Comparison of ENCODE assay signal across 1 cellular context in the genomic region with DNA sequence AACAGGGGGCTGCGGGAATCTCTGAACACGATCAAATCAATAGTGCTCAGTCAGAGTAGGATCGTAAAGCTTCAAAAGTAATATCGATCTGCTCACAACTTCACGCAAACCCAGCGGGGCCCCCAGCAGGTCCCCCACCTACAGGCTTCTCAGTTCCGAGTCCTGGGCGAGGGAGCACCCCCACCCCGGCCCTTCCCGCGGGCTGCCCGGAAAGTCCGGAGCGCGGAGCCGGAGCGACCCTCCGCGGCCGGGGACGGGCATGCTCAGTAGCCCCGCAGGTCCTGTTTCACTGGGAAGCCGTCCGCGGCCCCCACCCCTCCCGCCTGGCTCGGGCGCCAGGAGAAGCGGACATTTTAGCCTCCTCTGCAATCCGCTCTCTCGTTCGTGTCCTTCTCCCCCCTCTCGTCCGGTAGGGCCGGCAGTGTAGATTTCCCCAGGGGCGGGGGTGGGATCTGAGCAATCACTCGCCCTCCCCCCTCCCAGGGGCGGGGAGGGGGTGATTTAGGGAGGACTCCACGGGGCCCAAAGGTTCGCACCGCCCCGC.
A peak's percentile ranks its signal among the peaks of the same experiment; 100 is the strongest.
TF ChIP-seq lines count a peak whose summit lies in the region.

No MANE protein-coding gene starts in this region.

TF ChIP-seq in GM12878, 131 proteins besides CTCF, POLR2A, EP300 and RAD21 (continues in another document):
- TF ChIP-seq FOS (IDR thresholded peaks at IDR 0.05; ENCODE audit: borderline replicate concordance, extremely low read depth, insufficient read length) (no peak), TCF3 (IDR thresholded peaks at IDR 0.05; ENCODE audit: borderline replicate concordance, insufficient read depth, low read depth, low read length) (0 out of 2 replicates have a peak, but pooled peaks have one; percentile 59), BHLHE40 (IDR thresholded peaks at IDR 0.05; ENCODE audit: borderline replicate concordance in 1 of 2, low read depth in 2 of 2, low read length in 1 of 2) (peak in 1 of 2 experiments; percentile 38; a peak in 1 of 4 replicates), ZNF622 (IDR thresholded peaks at IDR 0.05) (no peak), IKZF1 (conservative IDR thresholded peaks at IDR 0.05) (peak; percentile 88), CHD2 (IDR thresholded peaks at IDR 0.05; ENCODE audit: borderline replicate concordance, low read depth, low read length) (peak; percentile 52; the same call in 1 of the 2 replicates), CHD4 (IDR thresholded peaks at IDR 0.05) (no peak), SMARCA5 (IDR thresholded peaks at IDR 0.05) (0 out of 2 replicates have a peak, but pooled peaks have one; percentile 25), NBN (IDR thresholded peaks at IDR 0.05) (peak; percentile 47), GATAD2B (conservative IDR thresholded peaks at IDR 0.05; ENCODE audit: low read depth) (peak; percentile 63; the same call in 1 of the 2 replicates), TBL1XR1 (IDR thresholded peaks at IDR 0.05; ENCODE audit: low read depth, low read length) (no peak), SMAD5 (IDR thresholded peaks at IDR 0.05; ENCODE audit: low read depth) (no peak), NR2F1 (conservative IDR thresholded peaks at IDR 0.05) (0 out of 2 replicates have a peak, but pooled peaks have one; percentile 35), RUNX3 (IDR thresholded peaks at IDR 0.05; ENCODE audit: low read length) (peak; percentile 35; the same call in 1 of the 2 replicates), IKZF2 (IDR thresholded peaks at IDR 0.05) (peak; percentile 22 to 45; a peak in 2 of 4 replicates), SMAD1 (IDR thresholded peaks at IDR 0.05; ENCODE audit: low read depth, partially characterized antibody) (no peak), NRF1 (conservative IDR thresholded peaks at IDR 0.05; ENCODE audit: low read depth, low read length) (peak; percentile 27; the same call in 1 of the 2 replicates), TARDBP (IDR thresholded peaks at IDR 0.05; ENCODE audit: borderline replicate concordance) (peak; percentile 75; the same call in 1 of the 2 replicates), EED (IDR thresholded peaks at IDR 0.05; ENCODE audit: low read depth) (peak; percentile 59), POLR2AphosphoS5 (IDR thresholded peaks at IDR 0.05; ENCODE audit: low read length) (no peak), YY1 (IDR thresholded peaks at IDR 0.05; ENCODE audit: low read depth, low read length) (peak; percentile 89), IRF4 (IDR thresholded peaks at IDR 0.05; ENCODE audit: low read depth, low read length) (no peak), HCFC1 (IDR thresholded peaks at IDR 0.05; ENCODE audit: low read length) (no peak), EGR1 (IDR thresholded peaks at IDR 0.05; ENCODE audit: borderline replicate concordance in 1 of 2, low read depth in 2 of 2, low read length in 2 of 2) (peak in 1 of 2 experiments; percentile 70; a peak in 2 of 3 replicates), KLF5 (IDR thresholded peaks at IDR 0.05; ENCODE audit: partially characterized antibody) (no peak), SMC3 (IDR thresholded peaks at IDR 0.05; ENCODE audit: borderline replicate concordance, low read length) (peak; percentile 22; the same call in 1 of the 2 replicates), STAT3 (IDR thresholded peaks at IDR 0.05; ENCODE audit: low read depth, low read length) (no peak), NFXL1 (IDR thresholded peaks at IDR 0.05; ENCODE audit: borderline replicate concordance) (no peak; the same call in 1 of the 2 replicates), POU2F2 (IDR thresholded peaks at IDR 0.05; ENCODE audit: borderline replicate concordance, low read depth, low read length) (peak; percentile 48; the same call in 1 of the 3 replicates)
- TF ChIP-seq, protein P1, sequence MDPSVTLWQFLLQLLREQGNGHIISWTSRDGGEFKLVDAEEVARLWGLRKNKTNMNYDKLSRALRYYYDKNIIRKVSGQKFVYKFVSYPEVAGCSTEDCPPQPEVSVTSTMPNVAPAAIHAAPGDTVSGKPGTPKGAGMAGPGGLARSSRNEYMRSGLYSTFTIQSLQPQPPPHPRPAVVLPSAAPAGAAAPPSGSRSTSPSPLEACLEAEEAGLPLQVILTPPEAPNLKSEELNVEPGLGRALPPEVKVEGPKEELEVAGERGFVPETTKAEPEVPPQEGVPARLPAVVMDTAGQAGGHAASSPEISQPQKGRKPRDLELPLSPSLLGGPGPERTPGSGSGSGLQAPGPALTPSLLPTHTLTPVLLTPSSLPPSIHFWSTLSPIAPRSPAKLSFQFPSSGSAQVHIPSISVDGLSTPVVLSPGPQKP (IDR thresholded peaks at IDR 0.05; ENCODE audit: low read depth, low read length) = peak; percentile 21; the same call in 1 of the 2 replicates
- TF ChIP-seq, protein P2, sequence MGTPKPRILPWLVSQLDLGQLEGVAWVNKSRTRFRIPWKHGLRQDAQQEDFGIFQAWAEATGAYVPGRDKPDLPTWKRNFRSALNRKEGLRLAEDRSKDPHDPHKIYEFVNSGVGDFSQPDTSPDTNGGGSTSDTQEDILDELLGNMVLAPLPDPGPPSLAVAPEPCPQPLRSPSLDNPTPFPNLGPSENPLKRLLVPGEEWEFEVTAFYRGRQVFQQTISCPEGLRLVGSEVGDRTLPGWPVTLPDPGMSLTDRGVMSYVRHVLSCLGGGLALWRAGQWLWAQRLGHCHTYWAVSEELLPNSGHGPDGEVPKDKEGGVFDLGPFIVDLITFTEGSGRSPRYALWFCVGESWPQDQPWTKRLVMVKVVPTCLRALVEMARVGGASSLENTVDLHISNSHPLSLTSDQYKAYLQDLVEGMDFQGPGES (IDR thresholded peaks at IDR 0.05) = no peak
- TF ChIP-seq, protein P3, sequence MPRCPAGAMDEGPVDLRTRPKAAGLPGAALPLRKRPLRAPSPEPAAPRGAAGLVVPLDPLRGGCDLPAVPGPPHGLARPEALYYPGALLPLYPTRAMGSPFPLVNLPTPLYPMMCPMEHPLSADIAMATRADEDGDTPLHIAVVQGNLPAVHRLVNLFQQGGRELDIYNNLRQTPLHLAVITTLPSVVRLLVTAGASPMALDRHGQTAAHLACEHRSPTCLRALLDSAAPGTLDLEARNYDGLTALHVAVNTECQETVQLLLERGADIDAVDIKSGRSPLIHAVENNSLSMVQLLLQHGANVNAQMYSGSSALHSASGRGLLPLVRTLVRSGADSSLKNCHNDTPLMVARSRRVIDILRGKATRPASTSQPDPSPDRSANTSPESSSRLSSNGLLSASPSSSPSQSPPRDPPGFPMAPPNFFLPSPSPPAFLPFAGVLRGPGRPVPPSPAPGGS (IDR thresholded peaks at IDR 0.05; ENCODE audit: borderline replicate concordance, insufficient read depth, low read depth, low read length, poor library complexity, severe bottlenecking) = no peak
- TF ChIP-seq, protein P4, sequence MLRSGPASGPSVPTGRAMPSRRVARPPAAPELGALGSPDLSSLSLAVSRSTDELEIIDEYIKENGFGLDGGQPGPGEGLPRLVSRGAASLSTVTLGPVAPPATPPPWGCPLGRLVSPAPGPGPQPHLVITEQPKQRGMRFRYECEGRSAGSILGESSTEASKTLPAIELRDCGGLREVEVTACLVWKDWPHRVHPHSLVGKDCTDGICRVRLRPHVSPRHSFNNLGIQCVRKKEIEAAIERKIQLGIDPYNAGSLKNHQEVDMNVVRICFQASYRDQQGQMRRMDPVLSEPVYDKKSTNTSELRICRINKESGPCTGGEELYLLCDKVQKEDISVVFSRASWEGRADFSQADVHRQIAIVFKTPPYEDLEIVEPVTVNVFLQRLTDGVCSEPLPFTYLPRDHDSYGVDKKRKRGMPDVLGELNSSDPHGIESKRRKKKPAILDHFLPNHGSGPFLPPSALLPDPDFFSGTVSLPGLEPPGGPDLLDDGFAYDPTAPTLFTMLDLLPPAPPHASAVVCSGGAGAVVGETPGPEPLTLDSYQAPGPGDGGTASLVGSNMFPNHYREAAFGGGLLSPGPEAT (IDR thresholded peaks at IDR 0.05; ENCODE audit: low read depth) = peak; percentile 91
- TF ChIP-seq, protein P5, sequence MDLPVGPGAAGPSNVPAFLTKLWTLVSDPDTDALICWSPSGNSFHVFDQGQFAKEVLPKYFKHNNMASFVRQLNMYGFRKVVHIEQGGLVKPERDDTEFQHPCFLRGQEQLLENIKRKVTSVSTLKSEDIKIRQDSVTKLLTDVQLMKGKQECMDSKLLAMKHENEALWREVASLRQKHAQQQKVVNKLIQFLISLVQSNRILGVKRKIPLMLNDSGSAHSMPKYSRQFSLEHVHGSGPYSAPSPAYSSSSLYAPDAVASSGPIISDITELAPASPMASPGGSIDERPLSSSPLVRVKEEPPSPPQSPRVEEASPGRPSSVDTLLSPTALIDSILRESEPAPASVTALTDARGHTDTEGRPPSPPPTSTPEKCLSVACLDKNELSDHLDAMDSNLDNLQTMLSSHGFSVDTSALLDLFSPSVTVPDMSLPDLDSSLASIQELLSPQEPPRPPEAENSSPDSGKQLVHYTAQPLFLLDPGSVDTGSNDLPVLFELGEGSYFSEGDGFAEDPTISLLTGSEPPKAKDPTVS (IDR thresholded peaks at IDR 0.05; ENCODE audit: low read depth, low read length) = no peak
- TF ChIP-seq, protein P6, sequence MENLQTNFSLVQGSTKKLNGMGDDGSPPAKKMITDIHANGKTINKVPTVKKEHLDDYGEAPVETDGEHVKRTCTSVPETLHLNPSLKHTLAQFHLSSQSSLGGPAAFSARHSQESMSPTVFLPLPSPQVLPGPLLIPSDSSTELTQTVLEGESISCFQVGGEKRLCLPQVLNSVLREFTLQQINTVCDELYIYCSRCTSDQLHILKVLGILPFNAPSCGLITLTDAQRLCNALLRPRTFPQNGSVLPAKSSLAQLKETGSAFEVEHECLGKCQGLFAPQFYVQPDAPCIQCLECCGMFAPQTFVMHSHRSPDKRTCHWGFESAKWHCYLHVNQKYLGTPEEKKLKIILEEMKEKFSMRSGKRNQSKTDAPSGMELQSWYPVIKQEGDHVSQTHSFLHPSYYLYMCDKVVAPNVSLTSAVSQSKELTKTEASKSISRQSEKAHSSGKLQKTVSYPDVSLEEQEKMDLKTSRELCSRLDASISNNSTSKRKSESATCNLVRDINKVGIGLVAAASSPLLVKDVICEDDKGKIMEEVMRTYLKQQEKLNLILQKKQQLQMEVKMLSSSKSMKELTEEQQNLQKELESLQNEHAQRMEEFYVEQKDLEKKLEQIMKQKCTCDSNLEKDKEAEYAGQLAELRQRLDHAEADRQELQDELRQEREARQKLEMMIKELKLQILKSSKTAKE (IDR thresholded peaks at IDR 0.05; ENCODE audit: low read depth, poor library complexity, severe bottlenecking) = no peak
- TF ChIP-seq, protein P7, sequence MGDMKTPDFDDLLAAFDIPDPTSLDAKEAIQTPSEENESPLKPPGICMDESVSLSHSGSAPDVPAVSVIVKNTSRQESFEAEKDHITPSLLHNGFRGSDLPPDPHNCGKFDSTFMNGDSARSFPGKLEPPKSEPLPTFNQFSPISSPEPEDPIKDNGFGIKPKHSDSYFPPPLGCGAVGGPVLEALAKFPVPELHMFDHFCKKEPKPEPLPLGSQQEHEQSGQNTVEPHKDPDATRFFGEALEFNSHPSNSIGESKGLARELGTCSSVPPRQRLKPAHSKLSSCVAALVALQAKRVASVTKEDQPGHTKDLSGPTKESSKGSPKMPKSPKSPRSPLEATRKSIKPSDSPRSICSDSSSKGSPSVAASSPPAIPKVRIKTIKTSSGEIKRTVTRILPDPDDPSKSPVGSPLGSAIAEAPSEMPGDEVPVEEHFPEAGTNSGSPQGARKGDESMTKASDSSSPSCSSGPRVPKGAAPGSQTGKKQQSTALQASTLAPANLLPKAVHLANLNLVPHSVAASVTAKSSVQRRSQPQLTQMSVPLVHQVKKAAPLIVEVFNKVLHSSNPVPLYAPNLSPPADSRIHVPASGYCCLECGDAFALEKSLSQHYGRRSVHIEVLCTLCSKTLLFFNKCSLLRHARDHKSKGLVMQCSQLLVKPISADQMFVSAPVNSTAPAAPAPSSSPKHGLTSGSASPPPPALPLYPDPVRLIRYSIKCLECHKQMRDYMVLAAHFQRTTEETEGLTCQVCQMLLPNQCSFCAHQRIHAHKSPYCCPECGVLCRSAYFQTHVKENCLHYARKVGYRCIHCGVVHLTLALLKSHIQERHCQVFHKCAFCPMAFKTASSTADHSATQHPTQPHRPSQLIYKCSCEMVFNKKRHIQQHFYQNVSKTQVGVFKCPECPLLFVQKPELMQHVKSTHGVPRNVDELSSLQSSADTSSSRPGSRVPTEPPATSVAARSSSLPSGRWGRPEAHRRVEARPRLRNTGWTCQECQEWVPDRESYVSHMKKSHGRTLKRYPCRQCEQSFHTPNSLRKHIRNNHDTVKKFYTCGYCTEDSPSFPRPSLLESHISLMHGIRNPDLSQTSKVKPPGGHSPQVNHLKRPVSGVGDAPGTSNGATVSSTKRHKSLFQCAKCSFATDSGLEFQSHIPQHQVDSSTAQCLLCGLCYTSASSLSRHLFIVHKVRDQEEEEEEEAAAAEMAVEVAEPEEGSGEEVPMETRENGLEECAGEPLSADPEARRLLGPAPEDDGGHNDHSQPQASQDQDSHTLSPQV (IDR thresholded peaks at IDR 0.05) = no peak
- TF ChIP-seq, protein P8, sequence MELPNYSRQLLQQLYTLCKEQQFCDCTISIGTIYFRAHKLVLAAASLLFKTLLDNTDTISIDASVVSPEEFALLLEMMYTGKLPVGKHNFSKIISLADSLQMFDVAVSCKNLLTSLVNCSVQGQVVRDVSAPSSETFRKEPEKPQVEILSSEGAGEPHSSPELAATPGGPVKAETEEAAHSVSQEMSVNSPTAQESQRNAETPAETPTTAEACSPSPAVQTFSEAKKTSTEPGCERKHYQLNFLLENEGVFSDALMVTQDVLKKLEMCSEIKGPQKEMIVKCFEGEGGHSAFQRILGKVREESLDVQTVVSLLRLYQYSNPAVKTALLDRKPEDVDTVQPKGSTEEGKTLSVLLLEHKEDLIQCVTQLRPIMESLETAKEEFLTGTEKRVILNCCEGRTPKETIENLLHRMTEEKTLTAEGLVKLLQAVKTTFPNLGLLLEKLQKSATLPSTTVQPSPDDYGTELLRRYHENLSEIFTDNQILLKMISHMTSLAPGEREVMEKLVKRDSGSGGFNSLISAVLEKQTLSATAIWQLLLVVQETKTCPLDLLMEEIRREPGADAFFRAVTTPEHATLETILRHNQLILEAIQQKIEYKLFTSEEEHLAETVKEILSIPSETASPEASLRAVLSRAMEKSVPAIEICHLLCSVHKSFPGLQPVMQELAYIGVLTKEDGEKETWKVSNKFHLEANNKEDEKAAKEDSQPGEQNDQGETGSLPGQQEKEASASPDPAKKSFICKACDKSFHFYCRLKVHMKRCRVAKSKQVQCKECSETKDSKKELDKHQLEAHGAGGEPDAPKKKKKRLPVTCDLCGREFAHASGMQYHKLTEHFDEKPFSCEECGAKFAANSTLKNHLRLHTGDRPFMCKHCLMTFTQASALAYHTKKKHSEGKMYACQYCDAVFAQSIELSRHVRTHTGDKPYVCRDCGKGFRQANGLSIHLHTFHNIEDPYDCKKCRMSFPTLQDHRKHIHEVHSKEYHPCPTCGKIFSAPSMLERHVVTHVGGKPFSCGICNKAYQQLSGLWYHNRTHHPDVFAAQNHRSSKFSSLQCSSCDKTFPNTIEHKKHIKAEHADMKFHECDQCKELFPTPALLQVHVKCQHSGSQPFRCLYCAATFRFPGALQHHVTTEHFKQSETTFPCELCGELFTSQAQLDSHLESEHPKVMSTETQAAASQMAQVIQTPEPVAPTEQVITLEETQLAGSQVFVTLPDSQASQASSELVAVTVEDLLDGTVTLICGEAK (IDR thresholded peaks at IDR 0.05; ENCODE audit: borderline replicate concordance) = no peak
